Comparison of ENCODE assay signal across 1 cellular context in genomic region chr16:89860747-89861304, GRCh38.
TF ChIP-seq lines count a peak whose summit lies in the region.

No MANE protein-coding gene starts in this region.

TF ChIP-seq in HEK293, 187 proteins besides CTCF, POLR2A, EP300 and RAD21 (continued from another document and continues in another):
- TF ChIP-seq ZBTB6 (tag by site-specific recombination; IDR thresholded peaks at IDR 0.05) (no peak), ZNF157 (tag by site-specific recombination; IDR thresholded peaks at IDR 0.05) (no peak), ZNF184 (tag by site-specific recombination; IDR thresholded peaks at IDR 0.05) (no peak), KLF10 (tag by site-specific recombination; IDR thresholded peaks at IDR 0.05) (0 out of 2 replicates have a peak, but pooled peaks have one; percentile 36), ZNF202 (tag by site-specific recombination; IDR thresholded peaks at IDR 0.05; ENCODE audit: borderline replicate concordance) (no peak), ZNF211 (tag by site-specific recombination; IDR thresholded peaks at IDR 0.05; ENCODE audit: low read depth) (no peak), ZNF341 (tag by site-specific recombination; IDR thresholded peaks at IDR 0.05; ENCODE audit: low read depth) (no peak), ZNF488 (tag by site-specific recombination; IDR thresholded peaks at IDR 0.05) (no peak), ZNF518A (tag by site-specific recombination; conservative IDR thresholded peaks at IDR 0.05; ENCODE audit: low read depth) (no peak), ZNF76 (tag by site-specific recombination; IDR thresholded peaks at IDR 0.05; ENCODE audit: borderline replicate concordance, low read depth) (no peak), TRIM28 (IDR thresholded peaks at IDR 0.05; ENCODE audit: borderline replicate concordance, low read length) (no peak), SCRT2 (tag by site-specific recombination; IDR thresholded peaks at IDR 0.05) (peak; percentile 98), ZSCAN5A (tag by site-specific recombination; IDR thresholded peaks at IDR 0.05) (no peak), ZNF391 (tag by site-specific recombination; IDR thresholded peaks at IDR 0.05; ENCODE audit: borderline replicate concordance, low read depth) (no peak), KLF17 (tag by site-specific recombination; IDR thresholded peaks at IDR 0.05) (no peak), SCRT1 (tag by site-specific recombination; IDR thresholded peaks at IDR 0.05; ENCODE audit: borderline replicate concordance) (peak; percentile 96), BCL11B (tag by site-specific recombination; IDR thresholded peaks at IDR 0.05; ENCODE audit: low read depth) (no peak), ZNF561 (tag by site-specific recombination; IDR thresholded peaks at IDR 0.05; ENCODE audit: borderline replicate concordance) (no peak), ZNF791 (tag by site-specific recombination; IDR thresholded peaks at IDR 0.05) (no peak), ZEB2 (tag by site-specific recombination; IDR thresholded peaks at IDR 0.05) (no peak), KLF16 (tag by site-specific recombination; IDR thresholded peaks at IDR 0.05) (peak; percentile 70; the same call in 1 of the 2 replicates), ZNF521 (tag by site-specific recombination; IDR thresholded peaks at IDR 0.05) (no peak), ZBTB26 (tag by site-specific recombination; optimal IDR thresholded peaks at IDR 0.05) (no peak), GFI1B (tag by site-specific recombination; IDR thresholded peaks at IDR 0.05) (no peak), ZNF214 (tag by site-specific recombination; IDR thresholded peaks at IDR 0.05; ENCODE audit: borderline replicate concordance) (no peak), PRDM1 (tag by site-specific recombination; IDR thresholded peaks at IDR 0.05) (no peak), PATZ1 (tag by site-specific recombination; IDR thresholded peaks at IDR 0.05) (peak; percentile 69), GLIS2 (tag by site-specific recombination; IDR thresholded peaks at IDR 0.05) (peak; percentile 49; the same call in 1 of the 2 replicates), GLIS1 (tag by site-specific recombination; IDR thresholded peaks at IDR 0.05) (peak; percentile 54; the same call in 1 of the 2 replicates), ZXDB (tag by site-specific recombination; IDR thresholded peaks at IDR 0.05) (0 out of 2 replicates have a peak, but pooled peaks have one; percentile 32), ZNF785 (tag by site-specific recombination; IDR thresholded peaks at IDR 0.05) (no peak), ZNF660 (tag by site-specific recombination; IDR thresholded peaks at IDR 0.05) (0 out of 2 replicates have a peak, but pooled peaks have one; percentile 27), ZNF654 (tag by site-specific recombination; IDR thresholded peaks at IDR 0.05; ENCODE audit: low read depth) (peak; percentile 65), ZNF501 (tag by site-specific recombination; IDR thresholded peaks at IDR 0.05) (peak; percentile 33; the same call in 1 of the 2 replicates), ZNF239 (tag by site-specific recombination; IDR thresholded peaks at IDR 0.05) (no peak), ZNF747 (tag by site-specific recombination; IDR thresholded peaks at IDR 0.05) (no peak), RBAK (tag by site-specific recombination; IDR thresholded peaks at IDR 0.05) (no peak), TSHZ1 (tag by site-specific recombination; IDR thresholded peaks at IDR 0.05; ENCODE audit: borderline replicate concordance) (no peak), ZNF530 (tag by site-specific recombination; IDR thresholded peaks at IDR 0.05; ENCODE audit: low read depth) (no peak), ZNF221 (tag by site-specific recombination; IDR thresholded peaks at IDR 0.05; ENCODE audit: borderline replicate concordance) (no peak), ZBTB17 (tag by site-specific recombination; IDR thresholded peaks at IDR 0.05) (no peak), ZNF600 (tag by site-specific recombination; IDR thresholded peaks at IDR 0.05) (no peak), KLF7 (tag by site-specific recombination; IDR thresholded peaks at IDR 0.05; ENCODE audit: borderline replicate concordance) (no peak), HIC1 (tag by site-specific recombination; IDR thresholded peaks at IDR 0.05) (no peak), SETDB1 (IDR thresholded peaks at IDR 0.05; ENCODE audit: insufficient read length, low read length) (no peak), ZNF335 (tag by site-specific recombination; conservative IDR thresholded peaks at IDR 0.05) (no peak), ZNF112 (tag by site-specific recombination; IDR thresholded peaks at IDR 0.05) (no peak), ZNF514 (tag by site-specific recombination; IDR thresholded peaks at IDR 0.05) (no peak), ZNF624 (tag by site-specific recombination; IDR thresholded peaks at IDR 0.05) (no peak)
